ENCODE assay signal across 8 cellular contexts in genomic region chr10:118543714-118544400, GRCh38. TPM values are rescaled to one million over a fixed set of nuclear protein-coding genes. Genes with fewer than 3 reads are reported as not detected.
DNase-seq lines count a peak whose midpoint lies in the region; ATAC-seq, FAIRE-seq and TF ChIP-seq lines count a peak whose summit lies in the region.

No MANE protein-coding gene starts in this region.

- H3K27me3 ChIP-seq in CD4-positive, alpha-beta T cell (ENCODE audit: control insufficient read depth, insufficient read depth, low read length): peaks cover 47% of the 10 kb centered on the region
- H3K27me3 ChIP-seq in SJCRH30 (0 out of 2 replicates have a peak, but pooled peaks cover 8% of the 10 kb centered on the region), GM12878 (replicated peaks in 1 of 2; ENCODE audit: control insufficient read depth in 2 of 2, insufficient read depth in 2 of 2, low read length in 1 of 2) (no peaks in the 10 kb centered on the region; a peak in 2 of 4 replicates)

- TF ChIP-seq RAD21 in Ishikawa (IDR thresholded peaks at IDR 0.05; ENCODE audit: low read depth) (peak; percentile 91), GM12878 (IDR thresholded peaks at IDR 0.05; ENCODE audit: insufficient read depth, low read depth, low read length) (peak; percentile 45)

- no peaks in the 10 kb centered on the region for H4K20me1 ChIP-seq in GM12878 (ENCODE audit: control insufficient read depth, insufficient read depth)

- no peak overlapping the region for H3K4me2 ChIP-seq in GM12878 (ENCODE audit: control insufficient read depth, insufficient read depth)

- H3K27ac ChIP-seq in CD4-positive, alpha-beta T cell (ENCODE audit: low read depth, low read length): no peak overlapping the region
- H3K27ac ChIP-seq in SJCRH30 (no peak overlapping the region), GM12878 (ENCODE audit: control insufficient read depth, insufficient read depth) (no peak overlapping the region)

- in situ Hi-C loops in GM12878 (cut with MboI): no loop called here

- intact Hi-C loops in CD4-positive, alpha-beta T cell (cut with DNase I, micrococcal nuclease): loop anchor here (5.0 to 10.0 kb wide), 2 partner anchors 1047 to 1049 kb away; no protein-coding TSS in a partner anchor
- intact Hi-C loops in GM12878 (cut with micrococcal nuclease; ENCODE audit: unreplicated experiment): no loop called here

- peak; percentile 51 for TF ChIP-seq CTCF in CD4-positive, alpha-beta T cell (IDR thresholded peaks at IDR 0.05)
- peak; percentile 59 to 71 (median 63); a peak in 5 of 6 replicates for TF ChIP-seq CTCF in GM12878 (IDR thresholded peaks at IDR 0.05 in 2 of 3, conservative IDR thresholded peaks at IDR 0.05 in 1 of 3; ENCODE audit: control insufficient read depth in 2 of 3, extremely low read depth in 1 of 3, insufficient read depth in 1 of 3, low read depth in 3 of 3, low read length in 3 of 3)

- H2AFZ ChIP-seq in GM12878 (ENCODE audit: control insufficient read depth, low read depth, low read length): no peak overlapping the region

- WGBS in GM12878 (ENCODE audit: insufficient coverage, insufficient replicate concordance, low lambda C conversion rate, missing lambda C conversion rate): under 1% methylated on average over 13 of the region's 13 CpGs

- H3K4me1 ChIP-seq in SJCRH30: no peaks in the 10 kb centered on the region
- H3K4me1 ChIP-seq in GM12878 (ENCODE audit: control insufficient read depth, insufficient read depth, low read length): no peaks in the 10 kb centered on the region

- no peaks in the 10 kb centered on the region for H3K9me3 Mint-ChIP-seq in CD4-positive, alpha-beta T cell
- H3K9me3 Mint-ChIP-seq in stimulated activated effector memory CD8-positive, alpha-beta T cell treated with anti-CD3 and anti-CD28 coated beads, Interleukin-12 subunit alpha, Interleukin-12 subunit beta, amount 100 ng/mL, for 72 hours: no peaks in the 10 kb centered on the region

- H3K9ac ChIP-seq in GM12878 (ENCODE audit: control insufficient read depth, insufficient read depth, low read length): no peak overlapping the region

- SMC1A ChIA-PET in GM12878 (lab: Charles Lee; ENCODE audit: uncharacterized antibody, unreplicated experiment): interaction anchor here (0.8 to 1.4 kb wide), 3 partner anchors 15 to 1327 kb away, joined by 3 read pairs; no protein-coding TSS in a partner anchor

- peaks cover 82% of the 10 kb centered on the region for H3K27me3 Mint-ChIP-seq in CD4-positive, alpha-beta T cell

- peak; percentile 59 for ATAC-seq in CD4-positive, alpha-beta T cell (ENCODE audit: poor library complexity)
- ATAC-seq in GM19035 (IDR thresholded peaks at IDR 0.05; ENCODE audit: unreplicated experiment) (peak; percentile 62), GM12878 (peak; percentile 94), HG03571 (IDR thresholded peaks at IDR 0.05; ENCODE audit: unreplicated experiment) (no peak)
- ATAC-seq in stimulated activated effector memory CD8-positive, alpha-beta T cell treated with anti-CD3 and anti-CD28 coated beads, Interleukin-12 subunit alpha, Interleukin-12 subunit beta, amount 100 ng/mL, for 72 hours: peak; percentile 74

- H3K4me1 Mint-ChIP-seq in CD4-positive, alpha-beta T cell (ENCODE audit: low read depth): no peaks in the 10 kb centered on the region
- peaks cover 4% of the 10 kb centered on the region for H3K4me1 Mint-ChIP-seq in stimulated activated effector memory CD8-positive, alpha-beta T cell treated with anti-CD3 and anti-CD28 coated beads, Interleukin-12 subunit alpha, Interleukin-12 subunit beta, amount 100 ng/mL, for 72 hours

- POLR2A ChIA-PET in CD4-positive, alpha-beta T cell (lab: Charles Lee): no interaction called here
- POLR2A ChIA-PET in GM12878 (lab: Charles Lee): no interaction called here

- peak; percentile 9 to 44 (median 21) for DNase-seq in CD4-positive, alpha-beta T cell
- peak; percentile 47 to 68 for DNase-seq in SJCRH30
- DNase-seq in GM12878 (ENCODE audit: low read depth, low spot score): no peak
- DNase-seq in kidney glomerular epithelial cell (lab: John Stamatoyannopoulos, UW): peak; percentile 13
- DNase-seq in stimulated activated effector memory CD8-positive, alpha-beta T cell treated with anti-CD3 and anti-CD28 coated beads, Interleukin-12 subunit alpha, Interleukin-12 subunit beta, amount 100 ng/mL, for 72 hours (ENCODE audit: low spot score in 2 of 2): no peak

- no peak for TF ChIP-seq EP300 in Ishikawa (IDR thresholded peaks at IDR 0.05; ENCODE audit: borderline replicate concordance)
- TF ChIP-seq EP300 in GM12878 (IDR thresholded peaks at IDR 0.05; ENCODE audit: borderline replicate concordance in 1 of 2, control insufficient read depth in 1 of 2, low read depth in 2 of 2, low read length in 2 of 2): no peak

- no peaks in the 10 kb centered on the region for H3K79me2 ChIP-seq in GM12878 (ENCODE audit: control insufficient read depth, insufficient read depth, low read length)

- TF ChIP-seq POLR2A in GM12878 (IDR thresholded peaks at IDR 0.05; ENCODE audit: low read depth, low read length): no peak

- RAD21 ChIA-PET in GM12878 (lab: Charles Lee; ENCODE audit: unreplicated experiment): interaction anchor here (1.0 kb wide), 1 partner anchor 1047 kb away, joined by 3 read pairs; no protein-coding TSS in a partner anchor

- H3K9me3 ChIP-seq in CD4-positive, alpha-beta T cell (ENCODE audit: control insufficient read depth, low read length): no peaks in the 10 kb centered on the region
- H3K9me3 ChIP-seq in SJCRH30 (replicated peaks) (no peaks in the 10 kb centered on the region), GM12878 (replicated peaks; ENCODE audit: control insufficient read depth, insufficient read depth, low read length) (no peaks in the 10 kb centered on the region)

- no peak overlapping the region for H3K4me3 Mint-ChIP-seq in CD4-positive, alpha-beta T cell
- no peak overlapping the region for H3K4me3 Mint-ChIP-seq in stimulated activated effector memory CD8-positive, alpha-beta T cell treated with anti-CD3 and anti-CD28 coated beads, Interleukin-12 subunit alpha, Interleukin-12 subunit beta, amount 100 ng/mL, for 72 hours

- no peaks in the 10 kb centered on the region for H3K36me3 ChIP-seq in SJCRH30
- no peaks in the 10 kb centered on the region; a peak in 1 of 4 replicates for H3K36me3 ChIP-seq in GM12878 (ENCODE audit: control insufficient read depth in 2 of 2, insufficient read depth in 2 of 2, low read length in 1 of 2)

- H3K4me3 ChIP-seq in SJCRH30 (no peak overlapping the region), GM12878 (no peak overlapping the region)

- FAIRE-seq in GM12878 (lab: Jason Lieb, UNC): no peak

- no peaks in the 10 kb centered on the region for H3K36me3 Mint-ChIP-seq in CD4-positive, alpha-beta T cell (ENCODE audit: low read depth)
- H3K36me3 Mint-ChIP-seq in stimulated activated effector memory CD8-positive, alpha-beta T cell treated with anti-CD3 and anti-CD28 coated beads, Interleukin-12 subunit alpha, Interleukin-12 subunit beta, amount 100 ng/mL, for 72 hours: no peaks in the 10 kb centered on the region

- H3K27ac Mint-ChIP-seq in CD4-positive, alpha-beta T cell: no peak overlapping the region
- H3K27ac Mint-ChIP-seq in stimulated activated effector memory CD8-positive, alpha-beta T cell treated with anti-CD3 and anti-CD28 coated beads, Interleukin-12 subunit alpha, Interleukin-12 subunit beta, amount 100 ng/mL, for 72 hours: no peak overlapping the region

- BruUV-seq in GM12878 (replicated peaks; lab: Mats Ljungman, UMichigan): no TSS peak

- CTCF ChIA-PET in CD4-positive, alpha-beta T cell (lab: Charles Lee): no interaction called here
- CTCF ChIA-PET in GM12878 (lab: Yijun Ruan, JAX): interaction anchor here (1.1 to 1.8 kb wide), 4 partner anchors 10 to 177 kb away, joined by 3 to 7 read pairs (median 4); no protein-coding TSS in a partner anchor

TF ChIP-seq in Ishikawa, 13 proteins besides CTCF, POLR2A, EP300 and RAD21 (continues in another document):
- TF ChIP-seq FOXM1 (IDR thresholded peaks at IDR 0.05; ENCODE audit: borderline replicate concordance, low read depth): no peak

TF ChIP-seq in GM12878, 131 proteins besides CTCF, POLR2A, EP300 and RAD21 (continues in another document):
- TF ChIP-seq RELA (IDR thresholded peaks at IDR 0.05; ENCODE audit: borderline replicate concordance, partially characterized antibody) (no peak), GABPA (IDR thresholded peaks at IDR 0.05; ENCODE audit: low read depth) (no peak)
- TF ChIP-seq, protein P1, sequence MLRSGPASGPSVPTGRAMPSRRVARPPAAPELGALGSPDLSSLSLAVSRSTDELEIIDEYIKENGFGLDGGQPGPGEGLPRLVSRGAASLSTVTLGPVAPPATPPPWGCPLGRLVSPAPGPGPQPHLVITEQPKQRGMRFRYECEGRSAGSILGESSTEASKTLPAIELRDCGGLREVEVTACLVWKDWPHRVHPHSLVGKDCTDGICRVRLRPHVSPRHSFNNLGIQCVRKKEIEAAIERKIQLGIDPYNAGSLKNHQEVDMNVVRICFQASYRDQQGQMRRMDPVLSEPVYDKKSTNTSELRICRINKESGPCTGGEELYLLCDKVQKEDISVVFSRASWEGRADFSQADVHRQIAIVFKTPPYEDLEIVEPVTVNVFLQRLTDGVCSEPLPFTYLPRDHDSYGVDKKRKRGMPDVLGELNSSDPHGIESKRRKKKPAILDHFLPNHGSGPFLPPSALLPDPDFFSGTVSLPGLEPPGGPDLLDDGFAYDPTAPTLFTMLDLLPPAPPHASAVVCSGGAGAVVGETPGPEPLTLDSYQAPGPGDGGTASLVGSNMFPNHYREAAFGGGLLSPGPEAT (IDR thresholded peaks at IDR 0.05; ENCODE audit: low read depth): no peak

RNA-seq across cellular contexts. Expression of gene PRLHR, which starts 51.6 kb away (rescaled TPM):
- not detected for total RNA-seq in CD4-positive, alpha-beta T cell
- total RNA-seq in SJCRH30 (2014; rRNA removed; shearing (Covaris generic)): not detected in 2 replicates
- not detected in 2 replicates for total RNA-seq in GM12878 (2013; cell fraction: nucleolus; rRNA removed)
- total RNA-seq in GM12878 (2014; rRNA removed): not detected in 2 replicates
- total RNA-seq in GM12878 (2014; rRNA removed; fragmentation: Illumina TruSeq; extraction: Trizol): not detected in 2 replicates
- total RNA-seq in GM12878 (2021): not detected in 2 replicates
- not detected for polyA plus RNA-seq in GM12878 (2011; ENCODE audit: low read depth)
- not detected in 2 replicates for polyA plus RNA-seq in GM12878 (2011; rRNA removed)
- polyA plus RNA-seq in GM12878 (2011; cell fraction: cytosol; rRNA removed): not detected in 2 replicates
- polyA plus RNA-seq in GM12878 (2011; cell fraction: nucleus; rRNA removed): not detected in 2 replicates
- not detected in 2 replicates for polyA plus RNA-seq in GM12878 (2012)
- not detected in 2 replicates for polyA plus RNA-seq in GM12878 (2014; fragmentation: Illumina TruSeq; extraction: Trizol)
- polyA plus RNA-seq in GM12878 (2014; fragmentation: Nextera tagmentation; extraction: Ambion mirVana): not detected
- not detected in 2 replicates for polyA plus RNA-seq in GM12878 (2014; rRNA removed)
- polyA plus RNA-seq in GM12878 (2016; fragmentation: Nextera tagmentation; extraction: Ambion mirVana): not detected
- not detected in 2 replicates for polyA minus RNA-seq in GM12878 (2011; rRNA and poly(A)+ RNA removed)
- not detected in 2 replicates for polyA minus RNA-seq in GM12878 (2011; cell fraction: cytosol; rRNA and poly(A)+ RNA removed)
- polyA minus RNA-seq in GM12878 (2011; cell fraction: nucleus; rRNA and poly(A)+ RNA removed): not detected in 2 replicates

Comparison
In these comparisons a context has a peak if more than half of its experiments do, and no peak if none do; other contexts are left out.
1. DNase-seq: peak in CD4-positive, alpha-beta T cell (10 of 10), SJCRH30 (2 of 2) and kidney glomerular epithelial cell (single experiment); none in GM12878 (single experiment) and stimulated activated effector memory CD8-positive, alpha-beta T cell treated with anti-CD3 and anti-CD28 coated beads, Interleukin-12 subunit alpha, Interleukin-12 subunit beta, amount 100 ng/mL, for 72 hours (0 of 2).